In genomic region chr5:176743828-176744583, GRCh38 we compare ENCODE assay signal across 15 cellular contexts.
A peak's percentile ranks its signal among the peaks of the same experiment; 100 is the strongest.
DNase-seq lines count a peak whose midpoint lies in the region; ATAC-seq, FAIRE-seq and TF ChIP-seq lines count a peak whose summit lies in the region.
"Had no signal": no experiment of that assay in that cellular context is flagged by ENCODE, and none has a peak within 500 bp of the region (broad histone marks: within the 10 kb centered on the region; RNA-seq: fewer than 3 reads in every experiment).

No MANE protein-coding gene starts in this region.

- no peak overlapping the region for H2BK15ac ChIP-seq in mesenchymal stem cell (ENCODE audit: low read depth, poor library complexity, severe bottlenecking)

- H3K4me3 ChIP-seq in heart left ventricle (peak overlapping the region in 9 of 12 donors; percentile 8 to 39 (median 25)), heart right ventricle (peak overlapping the region in 4 of 10 donors; percentile 21 to 37 (median 31)), mesenchymal stem cell (ENCODE audit: insufficient read depth in 1 of 2, low read depth in 1 of 2, low read length in 2 of 2) (no peak overlapping the region), upper lobe of right lung (no peak overlapping the region)
- H3K4me3 ChIP-seq: SJSA1 had no signal

- H3K4me1 ChIP-seq in heart left ventricle (peaks cover 0 to 17% (median 5%) of the 10 kb centered on the region in 12 donors), heart right ventricle (peaks cover 0 to 19% (median 12%) of the 10 kb centered on the region in 9 donors), mesenchymal stem cell (ENCODE audit: control insufficient read depth, insufficient read depth, low read depth, low read length) (peaks cover 21% of the 10 kb centered on the region), upper lobe of right lung (no peaks in the 10 kb centered on the region)
- H3K4me1 ChIP-seq: SJSA1, uterus had no signal

- no peaks in the 10 kb centered on the region for H3K79me1 ChIP-seq in mesenchymal stem cell (replicated peaks; ENCODE audit: low read length, poor library complexity, severe bottlenecking)

- intact Hi-C loops in heart left ventricle (cut with DNase I): no loop called here
- intact Hi-C loops in heart right ventricle (cut with DNase I): no loop called here
- intact Hi-C loops in upper lobe of right lung (cut with DNase I): no loop called here

- H3K18ac ChIP-seq in mesenchymal stem cell (ENCODE audit: low read depth in 1 of 2, low read length in 2 of 2): no peak overlapping the region

- FAIRE-seq in HTR-8/SVneo (lab: Jason Lieb, UNC): no peak
- FAIRE-seq: HepG2 had no signal

- no peak overlapping the region for H2AFZ ChIP-seq in mesenchymal stem cell (ENCODE audit: low read depth, low read length)

- TF ChIP-seq POLR2A in heart left ventricle (IDR thresholded peaks at IDR 0.05): no peak

- no peak overlapping the region for H2AK5ac ChIP-seq in mesenchymal stem cell (ENCODE audit: low read length, severe bottlenecking)

- no peak overlapping the region for H2BK12ac ChIP-seq in mesenchymal stem cell (ENCODE audit: low read length in 2 of 2)

- H4K91ac ChIP-seq in mesenchymal stem cell (ENCODE audit: low read length): no peak overlapping the region

- no peak overlapping the region for H2BK120ac ChIP-seq in mesenchymal stem cell (ENCODE audit: low read depth, low read length)

- H3K14ac ChIP-seq in mesenchymal stem cell (ENCODE audit: low read length in 2 of 2): no peak overlapping the region

- H4K8ac ChIP-seq in mesenchymal stem cell (ENCODE audit: low read length): no peak overlapping the region

- H3K27me3 ChIP-seq in heart left ventricle: peaks cover 42 to 98% (median 77%) of the 10 kb centered on the region in 9 donors
- peaks cover under 1 to 99% (median 97%) of the 10 kb centered on the region in 7 donors for H3K27me3 ChIP-seq in heart right ventricle
- peaks cover 63 to 95% of the 10 kb centered on the region in 2 experiments for H3K27me3 ChIP-seq in mesenchymal stem cell (ENCODE audit: control insufficient read depth in 1 of 2, insufficient read depth in 1 of 2, low read length in 2 of 2)
- peaks cover 92% of the 10 kb centered on the region for H3K27me3 ChIP-seq in upper lobe of right lung
- H3K27me3 ChIP-seq: uterus had no signal

- WGBS in heart left ventricle, 4 donors: 20 to 24% (median 22%) methylated on average over 24 to 27 of the region's 27 CpGs
- 16 to 18% methylated on average over 27 of the region's 27 CpGs for WGBS in heart right ventricle, 2 donors
- 59% methylated on average over 24 of the region's 27 CpGs for WGBS in mesenchymal stem cell

- DNase-seq in heart left ventricle (peak in 1 of 5 donors; percentile 55), heart right ventricle (no peak), mesenchymal stem cell (no peak), upper lobe of right lung (peak; percentile 59), HTR-8/SVneo (ENCODE audit: insufficient read length, low spot score) (no peak)
- no peak for DNase-seq in effector CD4-positive, alpha-beta T cell
- DNase-seq: activated CD4-positive, alpha-beta T cell treated with anti-CD3 and anti-CD28 coated beads, Interleukin-2, amount 10 ng/mL, durations not matched to agents 7 days and 5 days; NCI-H226; uterus had no signal

- peak overlapping the region; percentile 80 for H3K4me2 ChIP-seq in mesenchymal stem cell (ENCODE audit: low read length, poor library complexity, severe bottlenecking)

- no peak overlapping the region for H2BK5ac ChIP-seq in mesenchymal stem cell (ENCODE audit: low read depth, low read length, poor library complexity, severe bottlenecking)

- H3K27ac ChIP-seq in heart left ventricle (no peak overlapping the region), heart right ventricle (no peak overlapping the region), angular gyrus (ENCODE audit: low read depth, low read length) (peak overlapping the region; percentile 84), mesenchymal stem cell (ENCODE audit: low read length, poor library complexity, severe bottlenecking) (no peak overlapping the region), upper lobe of right lung (no peak overlapping the region)
- H3K27ac ChIP-seq: epithelial cell of prostate, prostate gland, SJSA1, uterus had no signal

- H3K36me3 ChIP-seq in heart left ventricle: no peaks in the 10 kb centered on the region
- no peaks in the 10 kb centered on the region for H3K36me3 ChIP-seq in heart right ventricle
- no peaks in the 10 kb centered on the region for H3K36me3 ChIP-seq in mesenchymal stem cell (ENCODE audit: control insufficient read depth in 1 of 2, insufficient read depth in 2 of 2, low read depth in 1 of 2, low read length in 2 of 2)
- no peaks in the 10 kb centered on the region for H3K36me3 ChIP-seq in upper lobe of right lung
- H3K36me3 ChIP-seq: prostate gland, SJSA1, uterus had no signal

- H3K9me3 ChIP-seq in heart left ventricle (no peaks in the 10 kb centered on the region), heart right ventricle (no peaks in the 10 kb centered on the region), mesenchymal stem cell (ENCODE audit: control insufficient read depth, low read length) (no peaks in the 10 kb centered on the region), upper lobe of right lung (no peaks in the 10 kb centered on the region)
- H3K9me3 ChIP-seq: prostate gland, SJSA1, uterus had no signal

- no peak for TF ChIP-seq CTCF in heart left ventricle (IDR thresholded peaks at IDR 0.05)
- no peak for TF ChIP-seq CTCF in heart right ventricle (IDR thresholded peaks at IDR 0.05)
- no peak for TF ChIP-seq CTCF in upper lobe of right lung (IDR thresholded peaks at IDR 0.05)

- no peak overlapping the region for H3K4ac ChIP-seq in mesenchymal stem cell (ENCODE audit: low read depth in 1 of 2, low read length in 2 of 2)

- peak overlapping the region in 1 of 2 experiments; percentile 73 for H3K23ac ChIP-seq in mesenchymal stem cell (ENCODE audit: low read length in 2 of 2)

- ATAC-seq in heart left ventricle: no peak
- ATAC-seq in heart right ventricle: no peak
- no peak for ATAC-seq in upper lobe of right lung
- no peak for ATAC-seq in GM19467 (IDR thresholded peaks at IDR 0.05; ENCODE audit: unreplicated experiment)
- ATAC-seq: HepG2 had no signal

- no peak overlapping the region for H3K9ac ChIP-seq in mesenchymal stem cell (ENCODE audit: low read length)

Comparison
In these comparisons a context has a peak if more than half of its experiments do, and no peak if none do; other contexts are left out.
1. H3K4me3 ChIP-seq: peak in heart left ventricle (9 of 12); none in mesenchymal stem cell (0 of 2) and upper lobe of right lung (single experiment).